20 cellular contexts compared by ENCODE assay signal in genomic region chr5:9351535-9351934, GRCh38.
"Had no signal": no experiment of that assay in that cellular context is flagged by ENCODE, and none has a peak within 500 bp of the region (broad histone marks: within the 10 kb centered on the region; RNA-seq: fewer than 3 reads in every experiment).

No MANE protein-coding gene starts in this region.

- FAIRE-seq: astrocyte, kidney had no signal

- H3K36me3 ChIP-seq: tibial artery had no signal

- DNase-seq: activated B cell treated with CpG ODN at 0.5 μM for 24 hours; activated CD4-positive, alpha-beta T cell treated with anti-CD3 and anti-CD28 coated beads for 36 hours; activated CD4-positive, alpha-beta T cell treated with anti-CD3 and anti-CD28 coated beads, Interleukin-2, amount 50 U/mL, for 4 hours; activated CD8-positive, alpha-beta memory T cell treated with anti-CD3 and anti-CD28 coated beads for 24 hours; activated CD8-positive, alpha-beta memory T cell treated with anti-CD3 and anti-CD28 coated beads, Interleukin-2, amount 50 U/mL, for 4 hours; activated naive CD4-positive, alpha-beta T cell; activated T-cell treated with anti-CD3 and anti-CD28 coated beads, Interleukin-2, amount 50 U/mL, for 24 hours; cerebellar nuclear complex; kidney; midbrain; natural killer cell; retina; stimulated activated CD4-positive, alpha-beta T cell treated with anti-CD3 and anti-CD28 coated beads, Interleukin-1b, Interleukin-23, amount 100 ng/mL, for 48 hours; substantia nigra; T1000; tibial artery had no signal

- H3K4me3 ChIP-seq: coronary artery, tibial artery had no signal

- ATAC-seq: activated CD4-positive, alpha-beta T cell treated with anti-CD3 and anti-CD28 coated beads for 36 hours; left lobe of liver; natural killer cell had no signal

- H3K27me3 ChIP-seq: tibial artery had no signal

- H3K9me3 ChIP-seq: tibial artery had no signal

- H3K27ac ChIP-seq: coronary artery, epithelial cell of prostate, tibial artery had no signal
